In genomic region chr10:72215611-72216549, GRCh38 we compare ENCODE assay signal across 8 cellular contexts. TPM values are rescaled to one million over a fixed set of nuclear protein-coding genes. Genes with fewer than 3 reads are reported as not detected.
DNase-seq lines count a peak whose midpoint lies in the region; ATAC-seq and TF ChIP-seq lines count a peak whose summit lies in the region.

ANAPC16 (plus strand) TSS chr10:72216012; CDS start chr10:72223915, 7,903 bp downstream.
ASCC1 (minus strand) TSS chr10:72216276; CDS start chr10:72213298, 2,978 bp downstream.

- no peaks in the 10 kb centered on the region for H3K9me3 ChIP-seq in BLaER1

- ATAC-seq in GM19328 (IDR thresholded peaks at IDR 0.05; ENCODE audit: unreplicated experiment) (peak; percentile 73), HG03469 (IDR thresholded peaks at IDR 0.05; ENCODE audit: unreplicated experiment) (peak; percentile 49)

- DNase-seq in NCI-H69 (lab: John Stamatoyannopoulos, UW) (peak; percentile 91), coronary artery (ENCODE audit: low spot score) (peak; percentile 97)
- DNase-seq in activated CD4-positive, alpha-beta T cell treated with anti-CD3 and anti-CD28 coated beads, Interleukin-2, amount 10 ng/mL, durations not matched to agents 7 days and 5 days = peak; percentile 91
- peak; percentile 85 to 94 (median 89) for DNase-seq in stimulated activated CD4-positive, alpha-beta T cell treated with anti-CD3 and anti-CD28 coated beads, Interleukin-1b, Interleukin-23, amount 100 ng/mL, for 24 hours (ENCODE audit: low read depth in 4 of 4, low spot score in 1 of 4)

- no peak for TF ChIP-seq CTCF in coronary artery (IDR thresholded peaks at IDR 0.05)

- H3K27me3 ChIP-seq in BLaER1 (no peaks in the 10 kb centered on the region), layer of hippocampus (ENCODE audit: control insufficient read depth, insufficient read depth, low read length) (no peaks in the 10 kb centered on the region)

- H3K4me1 ChIP-seq in BLaER1 = peaks cover 42% of the 10 kb centered on the region

- peaks cover 34% of the 10 kb centered on the region for H3K36me3 ChIP-seq in BLaER1

- H3K27ac ChIP-seq in BLaER1 = peak within 1 kb of the TSS; percentile 90
- H3K27ac ChIP-seq in coronary artery = peak within 1 kb of the TSS; percentile 92 to 96
- H3K27ac ChIP-seq in layer of hippocampus (ENCODE audit: low read depth, low read length) = peak within 1 kb of the TSS; percentile 100

- H3K4me2 ChIP-seq in BLaER1 = peak within 1 kb of the TSS; percentile 96

- H3K9me3 Mint-ChIP-seq in activated CD4-positive, alpha-beta T cell treated with anti-CD3 and anti-CD28 coated beads, Interleukin-2, amount 10 ng/mL, durations not matched to agents 7 days and 5 days = no peaks in the 10 kb centered on the region

- CTCF ChIA-PET in activated CD4-positive, alpha-beta T cell treated with anti-CD3 and anti-CD28 coated beads, Interleukin-2, amount 10 ng/mL, durations not matched to agents 7 days and 5 days (lab: Charles Lee) = interaction anchor here (0.6 to 1.1 kb wide), 4 partner anchors 10 to 143 kb away, joined by 3 to 4 read pairs (median 4); no protein-coding TSS in a partner anchor

- H3K4me3 Mint-ChIP-seq in activated CD4-positive, alpha-beta T cell treated with anti-CD3 and anti-CD28 coated beads, Interleukin-2, amount 10 ng/mL, durations not matched to agents 7 days and 5 days = peak within 1 kb of the TSS; percentile 93

- peak within 1 kb of the TSS; percentile 96 for H3K27ac Mint-ChIP-seq in activated CD4-positive, alpha-beta T cell treated with anti-CD3 and anti-CD28 coated beads, Interleukin-2, amount 10 ng/mL, durations not matched to agents 7 days and 5 days

- H3K36me3 Mint-ChIP-seq in activated CD4-positive, alpha-beta T cell treated with anti-CD3 and anti-CD28 coated beads, Interleukin-2, amount 10 ng/mL, durations not matched to agents 7 days and 5 days (ENCODE audit: low read depth) = peaks cover 24% of the 10 kb centered on the region

- H3K4me3 ChIP-seq in BLaER1 (peak within 1 kb of the TSS; percentile 84), coronary artery (peak within 1 kb of the TSS; percentile 79)

- no peaks in the 10 kb centered on the region for H3K27me3 Mint-ChIP-seq in activated CD4-positive, alpha-beta T cell treated with anti-CD3 and anti-CD28 coated beads, Interleukin-2, amount 10 ng/mL, durations not matched to agents 7 days and 5 days

- peaks cover 52% of the 10 kb centered on the region for H3K4me1 Mint-ChIP-seq in activated CD4-positive, alpha-beta T cell treated with anti-CD3 and anti-CD28 coated beads, Interleukin-2, amount 10 ng/mL, durations not matched to agents 7 days and 5 days

- H3K9ac ChIP-seq in BLaER1 = peak within 1 kb of the TSS; percentile 84

- H4K20me1 ChIP-seq in BLaER1 = peaks cover 29% of the 10 kb centered on the region

- POLR2A ChIA-PET in activated CD4-positive, alpha-beta T cell treated with anti-CD3 and anti-CD28 coated beads, Interleukin-2, amount 10 ng/mL, durations not matched to agents 7 days and 5 days (lab: Charles Lee) = interaction anchor here (0.5 to 1.2 kb wide), 4 partner anchors 29 to 81 kb away, joined by 3 to 5 read pairs (median 4); partner anchors contain the start of gene DDIT4

RNA-seq across cellular contexts. Expression of gene ANAPC16, which starts in this region (rescaled TPM):
- 10 to 100 TPM; 82.9 to 87.1 TPM for total RNA-seq in activated CD4-positive, alpha-beta T cell treated with anti-CD3 and anti-CD28 coated beads, Interleukin-2, amount 10 ng/mL, durations not matched to agents 7 days and 5 days

RNA-seq across cellular contexts. Expression of gene ASCC1, which starts in this region (rescaled TPM):
- 10 to 100 TPM; 24.8 to 35.6 TPM for total RNA-seq in activated CD4-positive, alpha-beta T cell treated with anti-CD3 and anti-CD28 coated beads, Interleukin-2, amount 10 ng/mL, durations not matched to agents 7 days and 5 days

Comparison
In these comparisons a context has a peak if more than half of its experiments do, and no peak if none do; other contexts are left out.
1. Peak in every context shown above with its lines: DNase-seq, ATAC-seq, H3K4me3 ChIP-seq and H3K27ac ChIP-seq.